In the genomic region with DNA sequence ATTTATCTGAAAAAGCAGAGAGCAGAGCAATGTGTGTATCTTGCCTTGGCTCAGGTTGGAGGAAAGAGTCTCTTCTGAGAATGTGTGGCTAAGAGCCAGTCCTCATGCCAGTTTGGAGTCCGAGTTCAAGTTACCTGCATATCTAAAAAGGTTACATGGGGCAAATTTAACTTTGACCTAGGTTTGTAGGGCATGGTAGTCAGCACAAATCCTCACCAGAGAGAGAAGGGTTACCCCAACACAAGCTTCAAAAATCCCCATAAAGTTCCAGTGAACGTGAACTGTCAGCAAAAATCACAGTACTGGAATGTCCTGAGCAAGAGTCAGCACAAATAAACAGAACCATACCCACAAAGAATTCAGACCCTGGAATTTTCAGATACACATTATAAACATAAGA, we compare ENCODE assay signal across 23 cellular contexts. TPM values are rescaled to one million over a fixed set of nuclear protein-coding genes. Genes with fewer than 3 reads are reported as not detected.
DNase-seq lines count a peak whose midpoint lies in the region; ATAC-seq and TF ChIP-seq lines count a peak whose summit lies in the region.
"Had no signal": no experiment of that assay in that cellular context is flagged by ENCODE, and none has a peak within 500 bp of the region (broad histone marks: within the 10 kb centered on the region; RNA-seq: fewer than 3 reads in every experiment).

No MANE protein-coding gene starts in this region.

- H3K4me3 ChIP-seq in astrocyte of the spinal cord (ENCODE audit: low read depth, low read length) (no peak overlapping the region), foreskin fibroblast (ENCODE audit: low read depth in 1 of 2, low read length in 2 of 2) (no peak overlapping the region)
- H3K4me3 ChIP-seq: body of pancreas, GM12878, tibial artery had no signal

- H3K36me3 Mint-ChIP-seq in HFFc6 (ENCODE audit: low read depth) (peaks cover 10% of the 10 kb centered on the region), osteocyte (ENCODE audit: unreplicated experiment) (peaks cover 8% of the 10 kb centered on the region)
- H3K36me3 Mint-ChIP-seq: activated naive CD4-positive, alpha-beta T cell treated with anti-CD3 and anti-CD28 coated beads, Interleukin-2, amount 50 U/mL, for 72 hours had no signal

- no peaks in the 10 kb centered on the region; the same call in 1 of the 2 replicates for H3K27me3 Mint-ChIP-seq in HFFc6 (ENCODE audit: insufficient read depth)
- no peaks in the 10 kb centered on the region for H3K27me3 Mint-ChIP-seq in osteocyte (ENCODE audit: unreplicated experiment)
- H3K27me3 Mint-ChIP-seq: activated T-helper 17 cell treated with anti-CD3 and anti-CD28 coated beads, Interleukin-2, amount 50 U/mL, for 72 hours; effector memory CD8-positive, alpha-beta T cell; IgD-negative memory B cell; memory B cell; stimulated activated naive CD8-positive, alpha-beta T cell treated with anti-CD3 and anti-CD28 coated beads, Interleukin-15, amount 100 ng/mL, for 72 hours had no signal

- peak; percentile 39 for DNase-seq in HFFc6
- peak; percentile 45 for DNase-seq in astrocyte of the spinal cord (ENCODE audit: low read depth, low spot score)
- peak; percentile 22 to 58 for DNase-seq in foreskin fibroblast
- DNase-seq in osteocyte (ENCODE audit: extremely low spot score, unreplicated experiment) = no peak
- DNase-seq in GM13977 (ENCODE audit: low spot score) = no peak
- DNase-seq in omental fat pad (ENCODE audit: low spot score) = no peak
- no peak for DNase-seq in NCI-H1694 treated with DMSO at 0.1 percent for 48 hours (lab: John Stamatoyannopoulos, UW)
- DNase-seq: activated CD4-positive, alpha-beta T cell treated with anti-CD3 and anti-CD28 coated beads, Interleukin-2, amount 50 U/mL, for 1 hour; body of pancreas; DND-41; effector memory CD8-positive, alpha-beta T cell; NCI-H1417; NCI-H2081 treated with DMSO at 0.1 percent for 48 hours; NCI-H82; occipital lobe; stimulated activated naive CD8-positive, alpha-beta T cell treated with anti-CD3 and anti-CD28 coated beads, Interleukin-15, amount 100 ng/mL, for 72 hours; tibial artery had no signal

- H3K4me3 Mint-ChIP-seq in HFFc6 (no peak overlapping the region), osteocyte (ENCODE audit: unreplicated experiment) (no peak overlapping the region)
- H3K4me3 Mint-ChIP-seq: activated T-helper 17 cell treated with anti-CD3 and anti-CD28 coated beads, Interleukin-2, amount 50 U/mL, for 72 hours; effector memory CD8-positive, alpha-beta T cell; IgD-negative memory B cell; memory B cell; stimulated activated naive CD8-positive, alpha-beta T cell treated with anti-CD3 and anti-CD28 coated beads, Interleukin-15, amount 100 ng/mL, for 72 hours had no signal

- H3K4me1 Mint-ChIP-seq in HFFc6 (ENCODE audit: low read depth) (peaks cover 29% of the 10 kb centered on the region), osteocyte (ENCODE audit: unreplicated experiment) (peaks cover 24% of the 10 kb centered on the region)
- H3K4me1 Mint-ChIP-seq: IgD-negative memory B cell; memory B cell; stimulated activated naive CD8-positive, alpha-beta T cell treated with anti-CD3 and anti-CD28 coated beads, Interleukin-15, amount 100 ng/mL, for 72 hours had no signal

- ATAC-seq in omental fat pad (ENCODE audit: low FRiP score) = no peak
- no peak for ATAC-seq in HG02571 (IDR thresholded peaks at IDR 0.05; ENCODE audit: unreplicated experiment)
- ATAC-seq: activated naive CD4-positive, alpha-beta T cell treated with anti-CD3 and anti-CD28 coated beads, Interleukin-2, amount 50 U/mL, for 72 hours; activated T-helper 17 cell treated with anti-CD3 and anti-CD28 coated beads, Interleukin-2, amount 50 U/mL, for 72 hours; body of pancreas; effector memory CD8-positive, alpha-beta T cell; GM12878; stimulated activated naive CD8-positive, alpha-beta T cell treated with anti-CD3 and anti-CD28 coated beads, Interleukin-15, amount 100 ng/mL, for 72 hours had no signal

- in situ Hi-C loops in astrocyte of the spinal cord (cut with HindIII; ENCODE audit: low sequenced_read_pairs) (no loop called here), GM13977 (cut with MboI; ENCODE audit: low pct_unique_long_range_greater_than_20kb, low sequenced_read_pairs, unreplicated experiment) (no loop called here)

- no peaks in the 10 kb centered on the region for H3K9me3 Mint-ChIP-seq in HFFc6
- H3K9me3 Mint-ChIP-seq in osteocyte (ENCODE audit: unreplicated experiment) = no peaks in the 10 kb centered on the region
- H3K9me3 Mint-ChIP-seq: activated naive CD4-positive, alpha-beta T cell treated with anti-CD3 and anti-CD28 coated beads, Interleukin-2, amount 50 U/mL, for 72 hours; activated T-helper 17 cell treated with anti-CD3 and anti-CD28 coated beads, Interleukin-2, amount 50 U/mL, for 72 hours; effector memory CD8-positive, alpha-beta T cell; IgD-negative memory B cell; memory B cell; stimulated activated naive CD8-positive, alpha-beta T cell treated with anti-CD3 and anti-CD28 coated beads, Interleukin-15, amount 100 ng/mL, for 72 hours had no signal

- H3K27ac Mint-ChIP-seq in HFFc6 (peak overlapping the region; percentile 74), osteocyte (ENCODE audit: unreplicated experiment) (peak overlapping the region; percentile 95)
- H3K27ac Mint-ChIP-seq: activated T-helper 17 cell treated with anti-CD3 and anti-CD28 coated beads, Interleukin-2, amount 50 U/mL, for 72 hours; effector memory CD8-positive, alpha-beta T cell; IgD-negative memory B cell; memory B cell had no signal

- no peak for TF ChIP-seq CTCF in HFFc6 (IDR thresholded peaks at IDR 0.05)
- TF ChIP-seq CTCF in astrocyte of the spinal cord (IDR thresholded peaks at IDR 0.05; ENCODE audit: low read depth, low read length) = no peak
- no peak for TF ChIP-seq CTCF in foreskin fibroblast (IDR thresholded peaks at IDR 0.05; ENCODE audit: low read depth, low read length)
- TF ChIP-seq CTCF in osteocyte (IDR thresholded peaks at IDR 0.05) = no peak
- no peak for TF ChIP-seq CTCF in GM13977 (IDR thresholded peaks at IDR 0.05; ENCODE audit: extremely low read depth, insufficient read depth, missing control alignments)
- TF ChIP-seq CTCF in omental fat pad (IDR thresholded peaks at IDR 0.05) = no peak

RNA-seq across cellular contexts. Expression of a gene that starts 13.8 kb away (rescaled TPM):
- total RNA-seq in HFFc6 (2021; fragmentation: NEBNext Ultra II Directional; extraction: Animal tissue kit (Norgen Biotek cat#: 25700)) = 100 to 1,000 TPM in 1 of 6 experiments, 10 to 100 TPM in 5; 81.8 to 105 (median 91.5) TPM
- total RNA-seq in osteocyte (71.6 and 82.0 TPM in 2 replicates), omental fat pad (100 to 1,000 TPM in 2 of 4 donors, 10 to 100 TPM in 2; 85.0 to 145 (median 104) TPM)

RNA-seq across cellular contexts. Expression of a gene that starts 13.9 kb away (rescaled TPM):
- 10 to 100 TPM; 54.7 to 78.5 (median 64.2) TPM for total RNA-seq in HFFc6 (2021; fragmentation: NEBNext Ultra II Directional; extraction: Animal tissue kit (Norgen Biotek cat#: 25700))
- 59.4 and 64.0 TPM in 2 replicates for total RNA-seq in osteocyte
- 10 to 100 TPM; 31.5 to 37.1 (median 33.9) TPM for total RNA-seq in omental fat pad

RNA-seq across cellular contexts. Expression of a gene that starts 26.4 kb away (rescaled TPM):
- 10 to 100 TPM; 17.0 to 22.2 (median 19.8) TPM for total RNA-seq in HFFc6 (2021; fragmentation: NEBNext Ultra II Directional; extraction: Animal tissue kit (Norgen Biotek cat#: 25700))
- total RNA-seq in osteocyte (23.1 and 24.6 TPM in 2 replicates), omental fat pad (10 to 100 TPM; 11.0 to 15.4 (median 11.1) TPM)

RNA-seq across cellular contexts. Expression of a gene that starts 26.6 kb away (rescaled TPM):
- 1 to 10 TPM in 4 of 6 experiments, under 1 TPM in 2; 0.59 to 1.5 (median 1.1) TPM for total RNA-seq in HFFc6 (2021; fragmentation: NEBNext Ultra II Directional; extraction: Animal tissue kit (Norgen Biotek cat#: 25700))
- total RNA-seq in osteocyte = 2.0 and 2.3 TPM in 2 replicates
- total RNA-seq in omental fat pad = 1 to 10 TPM in 2 of 4 donors, under 1 TPM in 1, not detected in 1; 0.48 to 2.4 (median 1.8) TPM

Comparison
In these comparisons a context has a peak if more than half of its experiments do, and no peak if none do; other contexts are left out.
1. DNase-seq: peak in HFFc6 (single experiment), astrocyte of the spinal cord (single experiment) and foreskin fibroblast (2 of 2); none in osteocyte (single experiment), GM13977 (single experiment), omental fat pad (single experiment) and NCI-H1694 treated with DMSO at 0.1 percent for 48 hours (single experiment).